29 cellular contexts compared by ENCODE assay signal in the genomic region with DNA sequence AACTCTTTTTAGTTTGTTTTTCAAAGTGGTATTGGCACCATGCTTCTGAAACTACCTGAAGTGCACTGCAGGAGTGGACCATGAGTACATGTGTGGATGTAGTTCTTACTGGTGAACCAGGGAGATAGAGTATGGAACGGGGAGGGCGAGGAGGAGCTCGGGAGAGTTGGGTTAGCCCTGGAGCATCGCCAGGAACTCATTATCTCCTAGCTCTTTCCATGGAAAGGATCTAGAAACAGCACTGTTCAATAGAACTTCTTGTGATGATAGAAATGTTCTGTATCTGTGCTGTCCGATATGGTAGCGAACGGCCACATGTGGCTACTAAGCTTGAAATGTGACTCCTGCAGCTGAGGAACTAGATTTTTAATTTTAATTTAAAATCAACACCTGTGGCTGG. TPM values are rescaled to one million over a fixed set of nuclear protein-coding genes. Genes with fewer than 3 reads are reported as not detected.
DNase-seq lines count a peak whose midpoint lies in the region; ATAC-seq and TF ChIP-seq lines count a peak whose summit lies in the region.
"Had no signal": no experiment of that assay in that cellular context is flagged by ENCODE, and none has a peak within 500 bp of the region (broad histone marks: within the 10 kb centered on the region; RNA-seq: fewer than 3 reads in every experiment).

No MANE protein-coding gene starts in this region.

- H3K4me3 Mint-ChIP-seq in activated naive CD4-positive, alpha-beta T cell treated with anti-CD3 and anti-CD28 coated beads, Interleukin-2, amount 10 ng/mL, durations not matched to agents 7 days and 5 days: no peak overlapping the region
- H3K4me3 Mint-ChIP-seq: CD14-positive monocyte had no signal

- 72 to 85% (median 74%) methylated on average over 7 of the region's 7 CpGs for WGBS in psoas muscle, 3 donors

- peaks cover 57% of the 10 kb centered on the region for H3K36me3 Mint-ChIP-seq in activated naive CD4-positive, alpha-beta T cell treated with anti-CD3 and anti-CD28 coated beads, Interleukin-2, amount 10 ng/mL, durations not matched to agents 7 days and 5 days

- DNase-seq in NCI-H1105 treated with DMSO at 0.1 percent for 48 hours (lab: John Stamatoyannopoulos, UW) (peak; percentile 1), NCI-H1105 (lab: John Stamatoyannopoulos, UW) (no peak), Panc1 (ENCODE audit: low read depth, low spot score) (no peak), left ventricle myocardium inferior (no peak), psoas muscle (no peak), NCI-H2227 (lab: John Stamatoyannopoulos, UW; ENCODE audit: unreplicated experiment) (no peak), glomerular visceral epithelial cell (ENCODE audit: extremely low spot score) (no peak)
- no peak for DNase-seq in activated naive CD4-positive, alpha-beta T cell treated with anti-CD3 and anti-CD28 coated beads, Interleukin-2, amount 10 ng/mL, durations not matched to agents 7 days and 5 days
- DNase-seq: activated CD4-positive, alpha-beta T cell treated with anti-CD3 and anti-CD28 coated beads for 48 hours; activated gamma-delta T cell treated with Interleukin-2 at 50 U/mL for 16 hours; activated T-cell treated with anti-CD3 and anti-CD28 coated beads, Interleukin-2, amount 50 U/mL, for 1 hour; body of pancreas; H7; KBM-7; naive thymus-derived CD8-positive, alpha-beta T cell; NCI-H2081 treated with DMSO at 0.1 percent for 48 hours; NCI-H510A treated with DMSO at 0.1 percent for 48 hours; PC-9; posterior cingulate gyrus; stimulated activated CD4-positive, alpha-beta T cell treated with anti-CD3 and anti-CD28 coated beads, Interleukin-15, amount 100 ng/mL, for 24 hours; stimulated activated naive CD4-positive, alpha-beta T cell treated with Interleukin-2 at 50 U/mL for 16 hours; T1000; WERI-Rb-1 had no signal

- H3K27ac ChIP-seq in Panc1 (ENCODE audit: low read length) (peak overlapping the region; percentile 97), left ventricle myocardium inferior (replicated peaks) (peak overlapping the region; percentile 70), psoas muscle (peak overlapping the region; percentile 51)
- H3K27ac ChIP-seq: 22Rv1, body of pancreas, hepatocyte, PC-9, WERI-Rb-1 had no signal

- peaks cover 55% of the 10 kb centered on the region for H3K4me1 ChIP-seq in Panc1 (ENCODE audit: control insufficient read depth, insufficient read depth, low read length)
- H3K4me1 ChIP-seq in left ventricle myocardium inferior: peaks cover 78% of the 10 kb centered on the region
- H3K4me1 ChIP-seq in psoas muscle: peaks cover 59% of the 10 kb centered on the region

- no TSS peak for BruUV-seq in Panc1 (replicated peaks; lab: Mats Ljungman, UMichigan)

- CTCF ChIA-PET in Panc1 (lab: Charles Lee): interaction anchor here (0.6 kb wide), 1 partner anchor 43 kb away, joined by 3 read pairs; no protein-coding TSS in a partner anchor
- CTCF ChIA-PET in activated naive CD4-positive, alpha-beta T cell treated with anti-CD3 and anti-CD28 coated beads, Interleukin-2, amount 10 ng/mL, durations not matched to agents 7 days and 5 days (lab: Charles Lee): no interaction called here

- peaks cover 12% of the 10 kb centered on the region for H3K9me3 Mint-ChIP-seq in activated naive CD4-positive, alpha-beta T cell treated with anti-CD3 and anti-CD28 coated beads, Interleukin-2, amount 10 ng/mL, durations not matched to agents 7 days and 5 days
- H3K9me3 Mint-ChIP-seq: naive thymus-derived CD8-positive, alpha-beta T cell had no signal

- H3K4me1 Mint-ChIP-seq in activated naive CD4-positive, alpha-beta T cell treated with anti-CD3 and anti-CD28 coated beads, Interleukin-2, amount 10 ng/mL, durations not matched to agents 7 days and 5 days: peaks cover 7% of the 10 kb centered on the region

- ATAC-seq in Panc1: no peak
- no peak for ATAC-seq in psoas muscle
- ATAC-seq: body of pancreas; left lobe of liver; naive thymus-derived CD8-positive, alpha-beta T cell; sciatic nerve had no signal

- POLR2A ChIA-PET in Panc1 (lab: Charles Lee): no interaction called here

- in situ Hi-C loops in Panc1 (cut with HindIII; ENCODE audit: low pct_unique_long_range_greater_than_20kb, low sequenced_read_pairs): no loop called here

- H3K9me3 ChIP-seq in Panc1 (ENCODE audit: control insufficient read depth, insufficient read depth, low read depth, low read length): no peaks in the 10 kb centered on the region
- no peaks in the 10 kb centered on the region for H3K9me3 ChIP-seq in left ventricle myocardium inferior (replicated peaks)
- H3K9me3 ChIP-seq in psoas muscle: no peaks in the 10 kb centered on the region
- H3K9me3 ChIP-seq: body of pancreas had no signal

- no peak for TF ChIP-seq CTCF in Panc1 (IDR thresholded peaks at IDR 0.05)
- no peak for TF ChIP-seq CTCF in left ventricle myocardium inferior (IDR thresholded peaks at IDR 0.05; ENCODE audit: borderline replicate concordance)
- TF ChIP-seq CTCF in psoas muscle (IDR thresholded peaks at IDR 0.05): no peak

- H3K4me3 ChIP-seq in Panc1 (ENCODE audit: low read depth in 2 of 2, low read length in 2 of 2): no peak overlapping the region
- no peak overlapping the region for H3K4me3 ChIP-seq in left ventricle myocardium inferior
- H3K4me3 ChIP-seq in psoas muscle: no peak overlapping the region
- H3K4me3 ChIP-seq: body of pancreas, coronary artery, hepatocyte, PC-9 had no signal

- peaks cover 2% of the 10 kb centered on the region for H3K36me3 ChIP-seq in Panc1 (ENCODE audit: control insufficient read depth, insufficient read depth, low read length)
- H3K36me3 ChIP-seq in left ventricle myocardium inferior: no peaks in the 10 kb centered on the region
- H3K36me3 ChIP-seq in psoas muscle (ENCODE audit: insufficient read depth in 1 of 2, low read depth in 1 of 2): no peaks in the 10 kb centered on the region

- H3K27me3 Mint-ChIP-seq in activated naive CD4-positive, alpha-beta T cell treated with anti-CD3 and anti-CD28 coated beads, Interleukin-2, amount 10 ng/mL, durations not matched to agents 7 days and 5 days: no peaks in the 10 kb centered on the region
- H3K27me3 Mint-ChIP-seq: naive thymus-derived CD8-positive, alpha-beta T cell had no signal

- H3K27ac Mint-ChIP-seq in activated naive CD4-positive, alpha-beta T cell treated with anti-CD3 and anti-CD28 coated beads, Interleukin-2, amount 10 ng/mL, durations not matched to agents 7 days and 5 days: no peak overlapping the region

- intact Hi-C loops in Panc1 (cut with micrococcal nuclease; ENCODE audit: unreplicated experiment): no loop called here
- intact Hi-C loops in left ventricle myocardium inferior (cut with micrococcal nuclease): no loop called here
- intact Hi-C loops in psoas muscle (cut with DNase I): no loop called here

- H3K27me3 ChIP-seq in Panc1 (ENCODE audit: control insufficient read depth, insufficient read depth, low read length): no peaks in the 10 kb centered on the region
- no peaks in the 10 kb centered on the region for H3K27me3 ChIP-seq in left ventricle myocardium inferior (ENCODE audit: low read depth)
- H3K27me3 ChIP-seq in psoas muscle (ENCODE audit: insufficient read depth in 3 of 3, low read length in 2 of 3): no peaks in the 10 kb centered on the region
- H3K27me3 ChIP-seq: body of pancreas, hepatocyte had no signal

RNA-seq across cellular contexts. Expression of a gene that starts 47.3 kb away (rescaled TPM):
- total RNA-seq in Panc1 (2021; ENCODE audit: unreplicated experiment): 66.0 TPM
- polyA plus RNA-seq in Panc1 (2012; ENCODE audit: insufficient read length): 61.2 TPM
- total RNA-seq in left ventricle myocardium inferior: 29.3 TPM
- total RNA-seq in psoas muscle: 10 to 100 TPM; 11.2 to 14.8 (median 12.7) TPM
- polyA plus RNA-seq in psoas muscle: 10 to 100 TPM in 1 of 3 donors, 1 to 10 TPM in 2; 8.0 to 14.5 (median 8.3) TPM
